Comparison of ENCODE assay signal across 13 cellular contexts in genomic region chr7:28106316-28106957, GRCh38.
DNase-seq lines count a peak whose midpoint lies in the region; ATAC-seq and TF ChIP-seq lines count a peak whose summit lies in the region.
"Had no signal": no experiment of that assay in that cellular context is flagged by ENCODE, and none has a peak within 500 bp of the region (broad histone marks: within the 10 kb centered on the region; RNA-seq: fewer than 3 reads in every experiment).

No MANE protein-coding gene starts in this region.

- no peak overlapping the region for H3K9ac ChIP-seq in adipocyte (ENCODE audit: low read length)

- TF ChIP-seq CTCF in right atrium auricular region (IDR thresholded peaks at IDR 0.05) (no peak), CD14-positive monocyte (IDR thresholded peaks at IDR 0.05) (no peak)

- H3K27ac ChIP-seq in right atrium auricular region = peak overlapping the region; percentile 78 to 83
- H3K27ac ChIP-seq: epithelial cell of prostate, thyroid gland had no signal

- peaks cover 0 to 1% (median 1%) of the 10 kb centered on the region in 3 donors for H3K27me3 Mint-ChIP-seq in CD14-positive monocyte (ENCODE audit: low read depth in 3 of 3)

- H3K9me3 ChIP-seq in adipocyte (ENCODE audit: control insufficient read depth, low read length) (no peaks in the 10 kb centered on the region), right atrium auricular region (no peaks in the 10 kb centered on the region)
- H3K9me3 ChIP-seq: thyroid gland had no signal

- ATAC-seq in GM19452 (IDR thresholded peaks at IDR 0.05; ENCODE audit: unreplicated experiment) = no peak

- DNase-seq in NCI-H345 (lab: John Stamatoyannopoulos, UW) (peak; percentile 41), NCI-H345 treated with DMSO at 0.1 percent for 48 hours (lab: John Stamatoyannopoulos, UW; ENCODE audit: unreplicated experiment) (no peak), adipocyte (ENCODE audit: low read depth) (peak; percentile 45), right atrium auricular region (ENCODE audit: low spot score) (no peak), CD14-positive monocyte (ENCODE audit: low spot score) (no peak), activated gamma-delta T cell treated with Interleukin-2 at 50 U/mL for 16 hours (no peak), activated T-cell treated with anti-CD3 and anti-CD28 coated beads for 4 hours (no peak)
- DNase-seq: activated CD4-positive, alpha-beta T cell treated with anti-CD3 and anti-CD28 coated beads, Interleukin-2, amount 50 U/mL, for 48 hours; amniotic stem cell; NCI-H526 treated with DMSO at 0.1 percent for 48 hours; thyroid gland had no signal

- H3K4me3 Mint-ChIP-seq in CD14-positive monocyte = no peak overlapping the region

- intact Hi-C loops in CD14-positive monocyte (cut with micrococcal nuclease) = no loop called here

- H3K36me3 Mint-ChIP-seq in CD14-positive monocyte = peaks cover 29 to 31% of the 10 kb centered on the region in 2 donors

- H3K27me3 ChIP-seq in adipocyte (replicated peaks; ENCODE audit: control insufficient read depth, insufficient read depth, low read length) = no peaks in the 10 kb centered on the region
- no peaks in the 10 kb centered on the region for H3K27me3 ChIP-seq in right atrium auricular region
- H3K27me3 ChIP-seq: thyroid gland had no signal

- H3K4me1 Mint-ChIP-seq in CD14-positive monocyte = peaks cover 19% of the 10 kb centered on the region

- H3K4me1 ChIP-seq in adipocyte (ENCODE audit: control insufficient read depth, insufficient read depth, low read length) (peaks cover 28% of the 10 kb centered on the region), right atrium auricular region (peaks cover 0 to 40% of the 10 kb centered on the region in 2 donors)

- H3K27ac Mint-ChIP-seq in CD14-positive monocyte = no peak overlapping the region

- peaks cover 0 to 1% (median 0%) of the 10 kb centered on the region in 7 donors for H3K9me3 Mint-ChIP-seq in CD14-positive monocyte

- H3K36me3 ChIP-seq in adipocyte (ENCODE audit: control insufficient read depth, insufficient read depth, low read length, severe bottlenecking) = no peaks in the 10 kb centered on the region
- no peaks in the 10 kb centered on the region for H3K36me3 ChIP-seq in right atrium auricular region
- H3K36me3 ChIP-seq: thyroid gland had no signal

- no peak overlapping the region for H3K4me3 ChIP-seq in adipocyte (ENCODE audit: low read length)
- no peak overlapping the region for H3K4me3 ChIP-seq in right atrium auricular region
- H3K4me3 ChIP-seq: thyroid gland had no signal

Comparison
In these comparisons a context has a peak if more than half of its experiments do, and no peak if none do; other contexts are left out.
1. DNase-seq: peak in NCI-H345 (single experiment) and adipocyte (single experiment); none in NCI-H345 treated with DMSO at 0.1 percent for 48 hours (single experiment), right atrium auricular region (single experiment), CD14-positive monocyte (single experiment), activated gamma-delta T cell treated with Interleukin-2 at 50 U/mL for 16 hours (single experiment) and activated T-cell treated with anti-CD3 and anti-CD28 coated beads for 4 hours (single experiment).